In the genomic region with DNA sequence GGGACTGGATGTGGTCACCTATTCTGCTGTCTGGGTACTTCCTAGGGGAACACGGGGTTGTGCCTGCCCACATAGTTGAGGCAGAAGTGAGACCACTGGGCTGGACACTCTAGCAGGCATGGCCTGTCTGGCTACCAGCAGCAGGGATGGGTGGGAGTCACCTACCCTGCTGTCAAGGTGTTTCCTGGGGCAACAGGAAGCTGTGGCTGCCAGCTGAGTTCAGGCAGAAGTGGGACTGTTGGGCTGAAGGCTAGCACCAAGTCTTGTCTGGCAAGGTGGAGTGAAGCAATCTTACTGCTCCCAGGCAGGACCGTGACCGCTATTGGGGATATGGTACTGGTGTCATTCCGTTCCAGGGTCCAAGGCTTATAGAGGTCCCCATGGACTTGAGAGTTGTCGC, we compare ENCODE assay signal across 22 cellular contexts.
"Had no signal": no experiment of that assay in that cellular context is flagged by ENCODE, and none has a peak within 500 bp of the region (broad histone marks: within the 10 kb centered on the region; RNA-seq: fewer than 3 reads in every experiment).

No MANE protein-coding gene starts in this region.

- H3K4me1 Mint-ChIP-seq: activated naive CD4-positive, alpha-beta T cell treated with anti-CD3 and anti-CD28 coated beads, Interleukin-2, amount 50 U/mL, for 24 hours; neural crest cell had no signal

- DNase-seq: activated CD4-positive, alpha-beta T cell treated with anti-CD3 and anti-CD28 coated beads for 4 hours; activated CD4-positive, alpha-beta T cell treated with anti-CD3 and anti-CD28 coated beads, Interleukin-2, amount 50 U/mL, for 4 hours; activated T-cell treated with anti-CD3 and anti-CD28 coated beads, Interleukin-2, amount 50 U/mL, for 48 hours; anterior cingulate cortex; dermis blood vessel endothelial cell; effector CD4-positive, alpha-beta T cell; esophagus squamous epithelium; foreskin melanocyte; glutamatergic neuron; left cardiac atrium; left ventricle myocardium superior; mammary epithelial cell; midbrain; naive thymus-derived CD8-positive, alpha-beta T cell; occipital lobe; stimulated activated CD4-positive, alpha-beta T cell treated with anti-CD3 and anti-CD28 coated beads, Interleukin-15, amount 100 ng/mL, for 24 hours; stimulated activated CD4-positive, alpha-beta T cell treated with anti-CD3 and anti-CD28 coated beads, Interleukin-2, amount 100 ng/mL, for 24 hours; stimulated activated naive CD4-positive, alpha-beta T cell; tibial artery had no signal

- ATAC-seq: left cardiac atrium, left ventricle myocardium superior had no signal

- H3K27ac Mint-ChIP-seq: activated T-helper 2 cell treated with anti-CD3 and anti-CD28 coated beads, Interferon-gamma antibody, Interleukin-2, Interleukin-4, amounts not matched to agents 10 μg/mL and 5 μg/mL and 100 μg/mL, durations not matched to agents 14 hours and 24 hours and 36 hours had no signal

- H3K4me3 Mint-ChIP-seq: activated naive CD4-positive, alpha-beta T cell treated with anti-CD3 and anti-CD28 coated beads, Interleukin-2, amount 50 U/mL, for 24 hours; naive thymus-derived CD8-positive, alpha-beta T cell; neural crest cell had no signal
